Comparison of ENCODE assay signal across 9 cellular contexts in the genomic region with DNA sequence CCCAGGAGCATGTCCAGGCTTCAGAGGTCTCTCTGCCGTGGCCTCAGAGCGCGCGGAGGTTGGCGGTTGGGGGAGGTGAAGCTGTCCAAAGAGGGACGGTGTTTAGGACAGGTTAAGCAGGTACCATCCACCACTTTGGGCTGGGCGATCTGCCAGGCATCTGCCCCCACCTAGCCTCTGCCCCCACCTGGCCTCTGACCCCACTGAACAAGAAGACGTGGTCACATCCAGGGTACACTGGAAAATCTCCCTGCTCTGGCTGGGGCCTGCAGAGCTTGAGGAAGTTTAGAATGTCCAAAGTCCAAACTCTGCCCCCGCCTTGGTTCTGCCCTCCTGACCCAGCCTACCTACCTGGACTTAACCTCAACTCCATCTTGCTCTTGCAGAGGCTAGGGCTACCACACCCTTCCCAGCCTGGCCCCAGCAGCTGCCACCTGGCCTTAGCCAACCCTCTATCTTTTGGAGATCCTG. TPM values are rescaled to one million over a fixed set of nuclear protein-coding genes. Genes with fewer than 3 reads are reported as not detected.
DNase-seq lines count a peak whose midpoint lies in the region; ATAC-seq and TF ChIP-seq lines count a peak whose summit lies in the region.
"Had no signal": no experiment of that assay in that cellular context is flagged by ENCODE, and none has a peak within 500 bp of the region (broad histone marks: within the 10 kb centered on the region; RNA-seq: fewer than 3 reads in every experiment).

No MANE protein-coding gene starts in this region.

- no peaks in the 10 kb centered on the region for H4K20me1 ChIP-seq in GM23248 (ENCODE audit: insufficient read depth)

- H3K9me3 Mint-ChIP-seq in WTC11, result no peaks in the 10 kb centered on the region
- peaks cover 3% of the 10 kb centered on the region for H3K9me3 Mint-ChIP-seq in glutamatergic neuron (ENCODE audit: unreplicated experiment)

- in situ Hi-C loops in GM23248 (cut with MboI) (no loop called here), gastrocnemius medialis (cut with MboI; ENCODE audit: low sequenced_read_pairs in 4 of 4) (no loop called here)

- H3K9me3 ChIP-seq in GM23248 (ENCODE audit: low read depth) (no peaks in the 10 kb centered on the region), gastrocnemius medialis (no peaks in the 10 kb centered on the region)

- no peak for TF ChIP-seq POLR2A in gastrocnemius medialis (IDR thresholded peaks at IDR 0.05)

- no peaks in the 10 kb centered on the region for H3K36me3 ChIP-seq in GM23248 (ENCODE audit: low read depth)
- H3K36me3 ChIP-seq in gastrocnemius medialis, result no peaks in the 10 kb centered on the region

- H3K27ac Mint-ChIP-seq in WTC11 (no peak overlapping the region), glutamatergic neuron (ENCODE audit: unreplicated experiment) (peak overlapping the region; percentile 33)

- no peak overlapping the region for H2AFZ ChIP-seq in GM23248

- H3K4me3 Mint-ChIP-seq in WTC11 (peak overlapping the region; percentile 79), glutamatergic neuron (ENCODE audit: unreplicated experiment) (peak overlapping the region; percentile 79)

- H3K4me1 Mint-ChIP-seq in WTC11, result peaks cover 39% of the 10 kb centered on the region
- H3K4me1 Mint-ChIP-seq in glutamatergic neuron (ENCODE audit: low read depth, unreplicated experiment), result peaks cover 25% of the 10 kb centered on the region

- peaks cover 59% of the 10 kb centered on the region for H3F3A ChIP-seq in GM23248 (ENCODE audit: insufficient read depth)

- H3K27me3 ChIP-seq in GM23248 (replicated peaks; ENCODE audit: insufficient read depth) (no peaks in the 10 kb centered on the region), gastrocnemius medialis (no peaks in the 10 kb centered on the region)

- H3K36me3 Mint-ChIP-seq in WTC11, result no peaks in the 10 kb centered on the region
- no peaks in the 10 kb centered on the region for H3K36me3 Mint-ChIP-seq in glutamatergic neuron (ENCODE audit: unreplicated experiment)

- no peak for DNase-seq in GM23248
- DNase-seq in WTC11 (ENCODE audit: low spot score), result no peak
- DNase-seq in glutamatergic neuron, result no peak
- DNase-seq in gastrocnemius medialis, result no peak
- DNase-seq in OCI-M2 (lab: John Stamatoyannopoulos, UW; ENCODE audit: unreplicated experiment), result no peak
- DNase-seq in 8988T, result no peak
- DNase-seq: NCI-H748 treated with DMSO at 0.1 percent for 48 hours had no signal

- peak overlapping the region; percentile 90 for H3K4me2 ChIP-seq in GM23248 (ENCODE audit: unreplicated experiment)

- H3K27me3 Mint-ChIP-seq in WTC11 (ENCODE audit: low read depth) (peaks cover 22% of the 10 kb centered on the region), glutamatergic neuron (ENCODE audit: unreplicated experiment) (peaks cover 18% of the 10 kb centered on the region)

- no peak for ATAC-seq in WTC11
- ATAC-seq in gastrocnemius medialis, result no peak
- ATAC-seq in HG02623 (IDR thresholded peaks at IDR 0.05; ENCODE audit: unreplicated experiment), result no peak
- ATAC-seq in GM21737 (IDR thresholded peaks at IDR 0.05; ENCODE audit: unreplicated experiment), result no peak

- peaks cover 74% of the 10 kb centered on the region for H3K4me1 ChIP-seq in GM23248 (ENCODE audit: insufficient read depth)
- peaks cover 67 to 69% of the 10 kb centered on the region in 2 donors for H3K4me1 ChIP-seq in gastrocnemius medialis

- peak overlapping the region; percentile 83 for H3K9ac ChIP-seq in GM23248

- WGBS in GM23248 (ENCODE audit: low coverage in 1 of 2, low lambda C conversion rate in 2 of 2, missing lambda C conversion rate in 2 of 2), 2 experiments, result 84 to 92% methylated on average over 9 of the region's 9 CpGs

- POLR2A ChIA-PET in WTC11 (lab: Charles Lee), result interaction anchor here (1.2 kb wide), 1 partner anchor 34 kb away, joined by 3 read pairs; no protein-coding TSS in a partner anchor

- CTCF ChIA-PET in WTC11 (lab: Charles Lee), result interaction anchor here (1.0 to 3.7 kb wide), 10 partner anchors 20 to 197 kb away, joined by 3 to 67 read pairs (median 4); a partner anchor contains a TSS

- H3K9me2 ChIP-seq in GM23248 (ENCODE audit: insufficient read depth), result no peaks in the 10 kb centered on the region

- peaks cover 89% of the 10 kb centered on the region for H3K79me2 ChIP-seq in GM23248 (ENCODE audit: insufficient read depth)

- intact Hi-C loops in gastrocnemius medialis (cut with DNase I; ENCODE audit: low total_unique reads), result loop anchor here (2.0 kb wide), 1 partner anchor 23 kb away; no protein-coding TSS in a partner anchor

- no peak for TF ChIP-seq CTCF in WTC11 (IDR thresholded peaks at IDR 0.05)
- TF ChIP-seq CTCF in glutamatergic neuron (IDR thresholded peaks at IDR 0.05; ENCODE audit: partially characterized antibody, unreplicated experiment), result no peak
- TF ChIP-seq CTCF in gastrocnemius medialis (IDR thresholded peaks at IDR 0.05 in 4 of 5, conservative IDR thresholded peaks at IDR 0.05 in 1 of 5), result no peak

- H3K27ac ChIP-seq in GM23248 (peak overlapping the region; percentile 97), gastrocnemius medialis (peak overlapping the region; percentile 91 to 96 (median 92))

- H3K4me3 ChIP-seq in GM23248 (peak overlapping the region; percentile 83), gastrocnemius medialis (peak overlapping the region in 1 of 4 donors; percentile 71)

TF ChIP-seq in WTC11, 78 proteins besides CTCF, POLR2A, EP300 and RAD21 (continues in another document):
- TF ChIP-seq, protein P1, sequence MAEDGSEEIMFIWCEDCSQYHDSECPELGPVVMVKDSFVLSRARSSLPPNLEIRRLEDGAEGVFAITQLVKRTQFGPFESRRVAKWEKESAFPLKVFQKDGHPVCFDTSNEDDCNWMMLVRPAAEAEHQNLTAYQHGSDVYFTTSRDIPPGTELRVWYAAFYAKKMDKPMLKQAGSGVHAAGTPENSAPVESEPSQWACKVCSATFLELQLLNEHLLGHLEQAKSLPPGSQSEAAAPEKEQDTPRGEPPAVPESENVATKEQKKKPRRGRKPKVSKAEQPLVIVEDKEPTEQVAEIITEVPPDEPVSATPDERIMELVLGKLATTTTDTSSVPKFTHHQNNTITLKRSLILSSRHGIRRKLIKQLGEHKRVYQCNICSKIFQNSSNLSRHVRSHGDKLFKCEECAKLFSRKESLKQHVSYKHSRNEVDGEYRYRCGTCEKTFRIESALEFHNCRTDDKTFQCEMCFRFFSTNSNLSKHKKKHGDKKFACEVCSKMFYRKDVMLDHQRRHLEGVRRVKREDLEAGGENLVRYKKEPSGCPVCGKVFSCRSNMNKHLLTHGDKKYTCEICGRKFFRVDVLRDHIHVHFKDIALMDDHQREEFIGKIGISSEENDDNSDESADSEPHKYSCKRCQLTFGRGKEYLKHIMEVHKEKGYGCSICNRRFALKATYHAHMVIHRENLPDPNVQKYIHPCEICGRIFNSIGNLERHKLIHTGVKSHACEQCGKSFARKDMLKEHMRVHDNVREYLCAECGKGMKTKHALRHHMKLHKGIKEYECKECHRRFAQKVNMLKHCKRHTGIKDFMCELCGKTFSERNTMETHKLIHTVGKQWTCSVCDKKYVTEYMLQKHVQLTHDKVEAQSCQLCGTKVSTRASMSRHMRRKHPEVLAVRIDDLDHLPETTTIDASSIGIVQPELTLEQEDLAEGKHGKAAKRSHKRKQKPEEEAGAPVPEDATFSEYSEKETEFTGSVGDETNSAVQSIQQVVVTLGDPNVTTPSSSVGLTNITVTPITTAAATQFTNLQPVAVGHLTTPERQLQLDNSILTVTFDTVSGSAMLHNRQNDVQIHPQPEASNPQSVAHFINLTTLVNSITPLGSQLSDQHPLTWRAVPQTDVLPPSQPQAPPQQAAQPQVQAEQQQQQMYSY (CRISPR knock-in tag; IDR thresholded peaks at IDR 0.05), result no peak
- TF ChIP-seq NR1H2 (CRISPR knock-in tag; IDR thresholded peaks at IDR 0.05) (no peak), TEAD1 (CRISPR knock-in tag; IDR thresholded peaks at IDR 0.05) (no peak), ZNF138 (CRISPR knock-in tag; conservative IDR thresholded peaks at IDR 0.05) (no peak), ZNF416 (CRISPR knock-in tag; IDR thresholded peaks at IDR 0.05) (no peak), FOXJ3 (CRISPR knock-in tag; IDR thresholded peaks at IDR 0.05; ENCODE audit: borderline replicate concordance) (no peak), JAZF1 (CRISPR knock-in tag; IDR thresholded peaks at IDR 0.05) (no peak), CBFB (CRISPR knock-in tag; IDR thresholded peaks at IDR 0.05; ENCODE audit: low read depth) (no peak), TP53 (CRISPR knock-in tag; IDR thresholded peaks at IDR 0.05) (no peak)

RNA-seq across cellular contexts. Expression of a gene that starts 1.6 kb away (rescaled TPM):
- total RNA-seq in GM23248 (2014; rRNA removed; shearing (Covaris generic)), result 321 and 330 TPM in 2 replicates
- polyA plus RNA-seq in GM23248 (2016; fragmentation: Nextera tagmentation; extraction: Ambion mirVana), result 105 and 111 TPM in 2 replicates
- total RNA-seq in WTC11 (2021) (35.3 to 44.2 TPM (median 35.5 TPM) in 3 replicates), glutamatergic neuron (ENCODE audit: unreplicated experiment) (13.2 TPM), gastrocnemius medialis (10 to 100 TPM in 3 of 4 donors, 1 to 10 TPM in 1; 5.1 to 25.9 (median 18.4) TPM)

RNA-seq across cellular contexts. Expression of a gene that starts 37.6 kb away (rescaled TPM):
- total RNA-seq in GM23248 (2014; rRNA removed; shearing (Covaris generic)), result 25.9 and 30.2 TPM in 2 replicates
- 48.1 and 56.0 TPM in 2 replicates for polyA plus RNA-seq in GM23248 (2016; fragmentation: Nextera tagmentation; extraction: Ambion mirVana)
- total RNA-seq in WTC11 (2021) (16.6 to 21.3 TPM (median 19.8 TPM) in 3 replicates), glutamatergic neuron (ENCODE audit: unreplicated experiment) (36.9 TPM), gastrocnemius medialis (100 to 1,000 TPM; 111 to 335 (median 124) TPM)
